24 cellular contexts compared by ENCODE assay signal in the genomic region with DNA sequence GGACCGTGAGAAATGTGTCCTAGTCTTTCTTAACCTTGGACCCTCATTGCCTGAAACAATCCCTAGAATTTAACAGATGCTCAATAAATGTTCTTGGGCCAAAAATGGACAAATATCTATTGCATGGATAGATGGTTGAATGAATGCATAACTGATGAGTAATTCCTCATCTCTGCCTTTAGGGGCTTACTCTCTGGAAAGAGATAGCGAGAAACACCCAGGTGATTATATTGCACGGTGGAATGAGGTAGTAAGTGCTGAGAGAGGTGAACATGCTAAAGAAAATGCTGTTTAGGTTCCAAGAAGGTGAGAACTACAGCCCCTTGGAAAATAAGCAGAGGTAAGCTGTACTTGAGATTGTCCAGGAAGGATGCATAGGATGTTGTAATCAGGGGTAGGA.
"Had no signal": no experiment of that assay in that cellular context is flagged by ENCODE, and none has a peak within 500 bp of the region (broad histone marks: within the 10 kb centered on the region; RNA-seq: fewer than 3 reads in every experiment).

No MANE protein-coding gene starts in this region.

- DNase-seq: activated B cell treated with CpG ODN at 0.5 μM for 24 hours; activated CD4-positive, alpha-beta T cell treated with anti-CD3 and anti-CD28 coated beads for 36 hours; activated CD4-positive, alpha-beta T cell treated with anti-CD3 and anti-CD28 coated beads, Interleukin-2, amount 50 U/mL, for 48 hours; activated gamma-delta T cell; activated naive CD4-positive, alpha-beta T cell treated with anti-CD3 and anti-CD28 coated beads, Interleukin-2, amount 50 U/mL, for 16 hours; activated naive CD8-positive, alpha-beta T cell treated with anti-CD3 and anti-CD28 coated beads, Interleukin-2, amount 50 U/mL, for 24 hours; activated T-cell treated with anti-CD3 and anti-CD28 coated beads, Interleukin-2, amount 50 U/mL, for 72 hours; caudate nucleus; dermis blood vessel endothelial cell; effector CD8-positive, alpha-beta T cell; gastrocnemius medialis; heart left ventricle; left cardiac atrium; nephron progenitor cell; pancreas; psoas muscle; spleen; stimulated activated CD4-positive, alpha-beta T cell treated with anti-CD3 and anti-CD28 coated beads, Interleukin-4, amount 100 ng/mL, for 1 hour; stimulated activated naive CD4-positive, alpha-beta T cell treated with Interleukin-2 at 50 U/mL for 16 hours; T-helper 9 cell; upper lobe of right lung had no signal

- H3K27ac ChIP-seq: gastrocnemius medialis, heart left ventricle, pancreas, psoas muscle, right atrium auricular region, spleen, thoracic aorta, upper lobe of right lung had no signal

- H3K4me1 ChIP-seq: gastrocnemius medialis had no signal

- ATAC-seq: activated CD4-positive, alpha-beta T cell treated with anti-CD3 and anti-CD28 coated beads for 36 hours; activated naive CD8-positive, alpha-beta T cell treated with anti-CD3 and anti-CD28 coated beads, Interleukin-2, amount 50 U/mL, for 24 hours; activated T-cell treated with anti-CD3 and anti-CD28 coated beads, Interleukin-2, amount 50 U/mL, for 72 hours; esophagus mucosa; gastrocnemius medialis; heart left ventricle; left cardiac atrium; pancreas; psoas muscle; upper lobe of right lung had no signal

- H3K27me3 ChIP-seq: gastrocnemius medialis, heart left ventricle, pancreas, right atrium auricular region, spleen, upper lobe of right lung had no signal
